In genomic region chr2:64859208-64860161, GRCh38 we compare ENCODE assay signal across 8 cellular contexts.
DNase-seq lines count a peak whose midpoint lies in the region; ATAC-seq lines count a peak whose summit lies in the region.

No MANE protein-coding gene starts in this region.

- ATAC-seq in GM21619 (IDR thresholded peaks at IDR 0.05; ENCODE audit: unreplicated experiment), result peak; percentile 39
- ATAC-seq in left ventricle myocardium superior, result peak; percentile 90
- no peak for ATAC-seq in GM21367 (IDR thresholded peaks at IDR 0.05; ENCODE audit: unreplicated experiment)

- intact Hi-C loops in left ventricle myocardium superior (cut with micrococcal nuclease), result loop anchor here (10.0 kb wide), 1 partner anchor 95 kb away; no protein-coding TSS in a partner anchor
- intact Hi-C loops in posterior cingulate gyrus (cut with DNase I), result loop anchor here (5.0 kb wide), 1 partner anchor 107 kb away; no protein-coding TSS in a partner anchor

- DNase-seq in Caki2 (ENCODE audit: low read depth) (peak; percentile 81), NCI-H2107 (lab: John Stamatoyannopoulos, UW) (peak; percentile 74), amniotic epithelial cell (ENCODE audit: low read depth) (peak; percentile 93), left ventricle myocardium superior (peak; percentile 92), posterior cingulate gyrus (peak in 8 of 10 donors; percentile 37 to 94 (median 61))
- no peak for DNase-seq in activated CD4-positive, CD25-positive, alpha-beta regulatory T cell treated with anti-CD3 and anti-CD28 coated beads, Interleukin-2, amount 50 U/mL, for 72 hours

- in situ Hi-C loops in Caki2 (cut with HindIII; ENCODE audit: low pct_unique_long_range_greater_than_20kb, low sequenced_read_pairs), result no loop called here
